In genomic region chr4:141131738-141132688, GRCh38 we compare ENCODE assay signal across 8 cellular contexts. TPM values are rescaled to one million over a fixed set of nuclear protein-coding genes. Genes with fewer than 3 reads are reported as not detected.
A peak's percentile ranks its signal among the peaks of the same experiment; 100 is the strongest.
DNase-seq lines count a peak whose midpoint lies in the region; ATAC-seq and TF ChIP-seq lines count a peak whose summit lies in the region.

No MANE protein-coding gene starts in this region.

- peak overlapping the region; percentile 66 for H3K4me3 Mint-ChIP-seq in activated T-helper 1 cell treated with anti-CD3 and anti-CD28 coated beads, Interleukin-12 subunit alpha, Interleukin-12 subunit beta, Interleukin-2, Interleukin-4 antibody, amounts not matched to agents 30 ng/mL and 10 ng/mL and 1 ng/mL, durations not matched to agents 14 hours and 24 hours and 36 hours

- H3K27ac ChIP-seq in right cardiac atrium (ENCODE audit: low read length) = peak overlapping the region; percentile 26
- peak overlapping the region; percentile 87 to 97 (median 92) for H3K27ac ChIP-seq in sigmoid colon
- H3K27ac ChIP-seq in Karpas-422 (ENCODE audit: low read length) = no peak overlapping the region

- H3K4me1 ChIP-seq in right cardiac atrium (ENCODE audit: control insufficient read depth, insufficient read depth, low read length) (no peaks in the 10 kb centered on the region), sigmoid colon (peaks cover 0 to 44% (median 26%) of the 10 kb centered on the region in 4 donors), Karpas-422 (ENCODE audit: low read length) (no peaks in the 10 kb centered on the region)

- H3K9me3 ChIP-seq in right cardiac atrium (ENCODE audit: control insufficient read depth, low read length) (no peaks in the 10 kb centered on the region), sigmoid colon (no peaks in the 10 kb centered on the region), Karpas-422 (ENCODE audit: low read length) (no peaks in the 10 kb centered on the region)

- no peak overlapping the region for H3K9ac ChIP-seq in Karpas-422 (ENCODE audit: low read length)

- TF ChIP-seq EP300 in sigmoid colon (IDR thresholded peaks at IDR 0.05) = no peak

- intact Hi-C loops in activated T-helper 1 cell treated with anti-CD3 and anti-CD28 coated beads, Interleukin-12 subunit alpha, Interleukin-12 subunit beta, Interleukin-2, Interleukin-4 antibody, amounts not matched to agents 30 ng/mL and 10 ng/mL and 1 ng/mL, durations not matched to agents 14 hours and 24 hours and 36 hours (cut with micrococcal nuclease) = loop anchor here (5.0 kb wide), 1 partner anchor 375 kb away; the partner anchor contains the start of gene TBC1D9
- intact Hi-C loops in right cardiac atrium (cut with DNase I) = loop anchor here (2.0 to 5.0 kb wide), 5 partner anchors 140 to 271 kb away; no protein-coding TSS in a partner anchor
- intact Hi-C loops in sigmoid colon (cut with DNase I) = loop anchor here (5.0 kb wide), 4 partner anchors 105 to 760 kb away; partner anchors contain the start of gene SCOC

- POLR2A ChIA-PET in GM10248 (lab: Yijun Ruan, JAX) = no interaction called here

- no peaks in the 10 kb centered on the region for H3K36me3 Mint-ChIP-seq in activated T-helper 1 cell treated with anti-CD3 and anti-CD28 coated beads, Interleukin-12 subunit alpha, Interleukin-12 subunit beta, Interleukin-2, Interleukin-4 antibody, amounts not matched to agents 30 ng/mL and 10 ng/mL and 1 ng/mL, durations not matched to agents 14 hours and 24 hours and 36 hours (ENCODE audit: low read depth)

- H2AFZ ChIP-seq in Karpas-422 (ENCODE audit: low read length) = no peak overlapping the region

- H3K4me3 ChIP-seq in right cardiac atrium (ENCODE audit: low read length) (peak overlapping the region; percentile 89), sigmoid colon (peak overlapping the region; percentile 59 to 96 (median 86)), Karpas-422 (ENCODE audit: low read length) (no peak overlapping the region)

- H3K36me3 ChIP-seq in sigmoid colon (no peaks in the 10 kb centered on the region), Karpas-422 (ENCODE audit: insufficient read depth, low read length) (no peaks in the 10 kb centered on the region)

- DNase-seq in GM10248 (ENCODE audit: extremely low spot score) (peak; percentile 7), right cardiac atrium (peak; percentile 24 to 69 (median 51)), sigmoid colon (peak; percentile 73), Karpas-422 (no peak), KG1 (lab: John Stamatoyannopoulos, UW) (no peak), LoVo (ENCODE audit: low spot score) (no peak)
- no peak for DNase-seq in activated T-helper 1 cell treated with anti-CD3 and anti-CD28 coated beads, Interleukin-12 subunit alpha, Interleukin-12 subunit beta, Interleukin-2, Interleukin-4 antibody, amounts not matched to agents 30 ng/mL and 10 ng/mL and 1 ng/mL, durations not matched to agents 14 hours and 24 hours and 36 hours (ENCODE audit: low spot score)

- H4K20me1 ChIP-seq in Karpas-422 (ENCODE audit: insufficient read depth, low read depth, low read length) = no peaks in the 10 kb centered on the region

- no peak overlapping the region for H3K4me2 ChIP-seq in Karpas-422 (ENCODE audit: low read depth, low read length, poor library complexity, severe bottlenecking)

- no peak for TF ChIP-seq POLR2A in sigmoid colon (IDR thresholded peaks at IDR 0.05)

- peak; percentile 14 for ATAC-seq in HG02759 (IDR thresholded peaks at IDR 0.05; ENCODE audit: unreplicated experiment)
- ATAC-seq in right cardiac atrium = peak; percentile 20 to 43

- no peak for TF ChIP-seq CTCF in GM10248 (IDR thresholded peaks at IDR 0.05; ENCODE audit: control extremely low read depth, extremely low read depth, low read depth, missing control alignments)
- TF ChIP-seq CTCF in sigmoid colon (IDR thresholded peaks at IDR 0.05) = no peak

- H3K27me3 ChIP-seq in right cardiac atrium (ENCODE audit: control insufficient read depth, insufficient read depth) = no peaks in the 10 kb centered on the region
- H3K27me3 ChIP-seq in sigmoid colon = no peaks in the 10 kb centered on the region
- H3K27me3 ChIP-seq in Karpas-422 (ENCODE audit: low read length) = no peaks in the 10 kb centered on the region

- no peak overlapping the region for H3K27ac Mint-ChIP-seq in activated T-helper 1 cell treated with anti-CD3 and anti-CD28 coated beads, Interleukin-12 subunit alpha, Interleukin-12 subunit beta, Interleukin-2, Interleukin-4 antibody, amounts not matched to agents 30 ng/mL and 10 ng/mL and 1 ng/mL, durations not matched to agents 14 hours and 24 hours and 36 hours

- no peaks in the 10 kb centered on the region for H3K79me2 ChIP-seq in Karpas-422 (ENCODE audit: low read length)

- CTCF ChIA-PET in GM10248 (lab: Yijun Ruan, JAX) = interaction anchor here (1.6 to 2.1 kb wide), 3 partner anchors 266 to 269 kb away, joined by 3 to 7 read pairs (median 4); no protein-coding TSS in a partner anchor

- H3K9me2 ChIP-seq in Karpas-422 (replicated peaks; ENCODE audit: insufficient read depth, low read length) = no peaks in the 10 kb centered on the region

- H3K27me3 Mint-ChIP-seq in activated T-helper 1 cell treated with anti-CD3 and anti-CD28 coated beads, Interleukin-12 subunit alpha, Interleukin-12 subunit beta, Interleukin-2, Interleukin-4 antibody, amounts not matched to agents 30 ng/mL and 10 ng/mL and 1 ng/mL, durations not matched to agents 14 hours and 24 hours and 36 hours (ENCODE audit: insufficient read depth) = peaks cover 64% of the 10 kb centered on the region

- H3K9me3 Mint-ChIP-seq in activated T-helper 1 cell treated with anti-CD3 and anti-CD28 coated beads, Interleukin-12 subunit alpha, Interleukin-12 subunit beta, Interleukin-2, Interleukin-4 antibody, amounts not matched to agents 30 ng/mL and 10 ng/mL and 1 ng/mL, durations not matched to agents 14 hours and 24 hours and 36 hours = no peaks in the 10 kb centered on the region

- WGBS in right cardiac atrium = 2% methylated on average over 71 of the region's 71 CpGs
- 3 to 11% methylated on average over 71 of the region's 71 CpGs for WGBS in sigmoid colon, 2 donors

- peaks cover 8% of the 10 kb centered on the region for H3K4me1 Mint-ChIP-seq in activated T-helper 1 cell treated with anti-CD3 and anti-CD28 coated beads, Interleukin-12 subunit alpha, Interleukin-12 subunit beta, Interleukin-2, Interleukin-4 antibody, amounts not matched to agents 30 ng/mL and 10 ng/mL and 1 ng/mL, durations not matched to agents 14 hours and 24 hours and 36 hours (ENCODE audit: low read depth)

RNA-seq across cellular contexts. Expression of gene RNF150, which starts 1.3 kb away (rescaled TPM):
- total RNA-seq in activated T-helper 1 cell treated with anti-CD3 and anti-CD28 coated beads, Interleukin-12 subunit alpha, Interleukin-12 subunit beta, Interleukin-2, Interleukin-4 antibody, amounts not matched to agents 30 ng/mL and 10 ng/mL and 1 ng/mL, durations not matched to agents 14 hours and 24 hours and 36 hours = 0.07 TPM in 1 of 2 replicates, not detected in the other
- total RNA-seq in right cardiac atrium = 10 to 100 TPM; 32.8 to 51.3 (median 40.3) TPM
- polyA plus RNA-seq in right cardiac atrium = 10.1 TPM
- total RNA-seq in sigmoid colon = 10 to 100 TPM; 53.2 to 69.0 (median 64.2) TPM
- 1 to 10 TPM in 1 of 3 donors, under 1 TPM in 2; 0.46 to 3.1 (median 0.60) TPM for polyA plus RNA-seq in sigmoid colon
- total RNA-seq in Karpas-422 (2014; rRNA removed; shearing (Covaris generic); ENCODE audit: low replicate concordance) = not detected in 2 replicates

Comparison
In these comparisons a context has a peak if more than half of its experiments do, and no peak if none do; other contexts are left out.
1. DNase-seq: peak in GM10248 (single experiment), right cardiac atrium (3 of 3) and sigmoid colon (single experiment); none in activated T-helper 1 cell treated with anti-CD3 and anti-CD28 coated beads, Interleukin-12 subunit alpha, Interleukin-12 subunit beta, Interleukin-2, Interleukin-4 antibody, amounts not matched to agents 30 ng/mL and 10 ng/mL and 1 ng/mL, durations not matched to agents 14 hours and 24 hours and 36 hours (single experiment), Karpas-422 (single experiment), KG1 (single experiment) and LoVo (single experiment).
2. RNA of gene RNF150, which starts 1.3 kb away (total RNA-seq): 53.2 to 69.0 TPM in sigmoid colon and 32.8 to 51.3 TPM in right cardiac atrium; 0.07 TPM in activated T-helper 1 cell treated with anti-CD3 and anti-CD28 coated beads, Interleukin-12 subunit alpha, Interleukin-12 subunit beta, Interleukin-2, Interleukin-4 antibody, amounts not matched to agents 30 ng/mL and 10 ng/mL and 1 ng/mL, durations not matched to agents 14 hours and 24 hours and 36 hours and not detected in Karpas-422; every median in the first group is over 10 times any median in the second.